Comparison of ENCODE assay signal across 23 cellular contexts in genomic region chr10:35006836-35007235, GRCh38.
DNase-seq lines count a peak whose midpoint lies in the region; FAIRE-seq and TF ChIP-seq lines count a peak whose summit lies in the region.
"Had no signal": no experiment of that assay in that cellular context is flagged by ENCODE, and none has a peak within 500 bp of the region (broad histone marks: within the 10 kb centered on the region; RNA-seq: fewer than 3 reads in every experiment).

No MANE protein-coding gene starts in this region.

- no peaks in the 10 kb centered on the region for H3K9me3 ChIP-seq in GM23248 (ENCODE audit: low read depth)
- H3K9me3 ChIP-seq in astrocyte (ENCODE audit: insufficient read depth, low read depth, low read length), result no peaks in the 10 kb centered on the region
- H3K9me3 ChIP-seq in fibroblast of lung (ENCODE audit: control insufficient read depth, insufficient read depth, low read depth, low read length), result no peaks in the 10 kb centered on the region
- H3K9me3 ChIP-seq in skeletal muscle satellite cell (replicated peaks; ENCODE audit: low read length), result no peaks in the 10 kb centered on the region
- H3K9me3 ChIP-seq: BE2C, esophagus squamous epithelium, heart left ventricle, neutrophil had no signal

- peaks cover 28% of the 10 kb centered on the region for H3F3A ChIP-seq in GM23248 (ENCODE audit: insufficient read depth)

- H3K4me3 ChIP-seq in GM23248, result no peak overlapping the region
- H3K4me3 ChIP-seq in astrocyte (ENCODE audit: insufficient read depth, low read depth, low read length), result no peak overlapping the region
- no peak overlapping the region for H3K4me3 ChIP-seq in fibroblast of lung (replicated peaks in 1 of 4; ENCODE audit: control extremely low read depth in 1 of 4, insufficient read depth in 1 of 4, low read depth in 3 of 4, low read length in 4 of 4)
- H3K4me3 ChIP-seq in skeletal muscle satellite cell (ENCODE audit: low read length), result no peak overlapping the region
- H3K4me3 ChIP-seq: esophagus squamous epithelium, heart left ventricle had no signal

- H3K4me1 Mint-ChIP-seq in astrocyte (ENCODE audit: low read depth, unreplicated experiment), result peaks cover 5% of the 10 kb centered on the region

- H3K9ac ChIP-seq in GM23248 (no peak overlapping the region), astrocyte (ENCODE audit: low read length) (no peak overlapping the region), fibroblast of lung (ENCODE audit: insufficient read depth, low read length) (no peak overlapping the region), skeletal muscle satellite cell (ENCODE audit: low read depth, low read length) (peak overlapping the region; percentile 39)

- DNase-seq in GM23248 (peak; percentile 60), astrocyte (ENCODE audit: low read depth) (peak; percentile 59), fibroblast of lung (ENCODE audit: low read depth in 2 of 2) (peak; percentile 64 to 78), DMS114 treated with DMSO at 0.1 percent for 48 hours (lab: John Stamatoyannopoulos, UW; ENCODE audit: unreplicated experiment) (no peak), nucleus accumbens (lab: John Stamatoyannopoulos, UW) (no peak), dermis blood vessel endothelial cell (no peak)
- DNase-seq: activated CD4-positive, alpha-beta T cell treated with anti-CD3 and anti-CD28 coated beads, Interleukin-2, amount 50 U/mL, for 48 hours; activated CD8-positive, alpha-beta memory T cell treated with anti-CD3 and anti-CD28 coated beads, Interleukin-2, amount 50 U/mL, for 4 hours; BE2C; COR-L47; DND-41; effector memory CD4-positive, alpha-beta T cell; esophagus squamous epithelium; heart left ventricle; left colon; mesendoderm; NCI-H1048; NCI-H187 treated with DMSO at 0.1 percent for 48 hours; NCI-H69 had no signal

- H3K9me3 Mint-ChIP-seq in astrocyte (ENCODE audit: unreplicated experiment), result no peaks in the 10 kb centered on the region
- H3K9me3 Mint-ChIP-seq: WTC11 had no signal

- no peaks in the 10 kb centered on the region for H3K9me2 ChIP-seq in GM23248 (ENCODE audit: insufficient read depth)

- H3K36me3 Mint-ChIP-seq in astrocyte (ENCODE audit: low read depth, unreplicated experiment), result peaks cover 7% of the 10 kb centered on the region

- H3K4me1 ChIP-seq in GM23248 (ENCODE audit: insufficient read depth) (peaks cover 34% of the 10 kb centered on the region), astrocyte (ENCODE audit: insufficient read depth, low read length) (peaks cover 5% of the 10 kb centered on the region), fibroblast of lung (ENCODE audit: control insufficient read depth, extremely low read depth, insufficient read depth, low read length) (peaks cover 2% of the 10 kb centered on the region), skeletal muscle satellite cell (ENCODE audit: control insufficient read depth, insufficient read depth, low read length) (peaks cover 27% of the 10 kb centered on the region)
- H3K4me1 ChIP-seq: BE2C, esophagus squamous epithelium, heart left ventricle had no signal

- H3K27ac ChIP-seq in GM23248, result peak overlapping the region; percentile 66
- H3K27ac ChIP-seq in astrocyte (ENCODE audit: low read depth, low read length), result peak overlapping the region; percentile 23
- peak overlapping the region; percentile 64 for H3K27ac ChIP-seq in fibroblast of lung (ENCODE audit: insufficient read depth, low read length)
- H3K27ac ChIP-seq: esophagus squamous epithelium, heart left ventricle had no signal

- WGBS in GM23248 (ENCODE audit: low coverage in 1 of 2, low lambda C conversion rate in 2 of 2, missing lambda C conversion rate in 2 of 2), 2 experiments, result 77% methylated on average over 4 of the region's 4 CpGs

- peak overlapping the region; percentile 9 for H3K4me2 ChIP-seq in GM23248 (ENCODE audit: unreplicated experiment)
- no peak overlapping the region for H3K4me2 ChIP-seq in astrocyte (ENCODE audit: low read length)
- H3K4me2 ChIP-seq in fibroblast of lung (ENCODE audit: extremely low read depth, insufficient read depth, low read length), result no peak overlapping the region
- H3K4me2 ChIP-seq in skeletal muscle satellite cell (ENCODE audit: low read length), result peak overlapping the region; percentile 27

- H3K79me2 ChIP-seq in GM23248 (ENCODE audit: insufficient read depth) (no peaks in the 10 kb centered on the region), astrocyte (ENCODE audit: insufficient read depth, low read length) (no peaks in the 10 kb centered on the region), fibroblast of lung (ENCODE audit: control insufficient read depth, insufficient read depth, low read length) (no peaks in the 10 kb centered on the region)

- no peak overlapping the region for H3K27ac Mint-ChIP-seq in astrocyte (ENCODE audit: unreplicated experiment)
- H3K27ac Mint-ChIP-seq: activated naive CD8-positive, alpha-beta T cell; WTC11 had no signal

- H3K27me3 Mint-ChIP-seq in astrocyte (ENCODE audit: low read depth, unreplicated experiment), result no peaks in the 10 kb centered on the region
- H3K27me3 Mint-ChIP-seq: activated naive CD8-positive, alpha-beta T cell had no signal

- H3K36me3 ChIP-seq in GM23248 (ENCODE audit: low read depth) (peaks cover 12% of the 10 kb centered on the region; the same call in 1 of the 2 replicates), astrocyte (ENCODE audit: insufficient read depth, low read length) (peaks cover 10% of the 10 kb centered on the region), fibroblast of lung (ENCODE audit: control insufficient read depth, insufficient read depth, low read length) (peaks cover 2% of the 10 kb centered on the region), skeletal muscle satellite cell (ENCODE audit: insufficient read depth, low read length) (peaks cover 16% of the 10 kb centered on the region)
- H3K36me3 ChIP-seq: BE2C had no signal

- H3K27me3 ChIP-seq in GM23248 (replicated peaks; ENCODE audit: insufficient read depth), result no peaks in the 10 kb centered on the region
- H3K27me3 ChIP-seq in astrocyte (ENCODE audit: insufficient read depth, low read length), result no peaks in the 10 kb centered on the region
- no peaks in the 10 kb centered on the region for H3K27me3 ChIP-seq in fibroblast of lung (ENCODE audit: control insufficient read depth, insufficient read depth, low read length)
- H3K27me3 ChIP-seq in skeletal muscle satellite cell (ENCODE audit: control insufficient read depth, insufficient read depth, low read length), result no peaks in the 10 kb centered on the region
- H3K27me3 ChIP-seq: BE2C, esophagus squamous epithelium, heart left ventricle, neutrophil had no signal

- no peak for FAIRE-seq in astrocyte (lab: Jason Lieb, UNC)

- H4K20me1 ChIP-seq in GM23248 (ENCODE audit: insufficient read depth) (no peaks in the 10 kb centered on the region), astrocyte (ENCODE audit: insufficient read depth, low read length) (no peaks in the 10 kb centered on the region), fibroblast of lung (ENCODE audit: control insufficient read depth, extremely low read depth, insufficient read depth, low read length) (no peaks in the 10 kb centered on the region)

- TF ChIP-seq CTCF in astrocyte (IDR thresholded peaks at IDR 0.05; ENCODE audit: insufficient read depth, low read depth, low read length), result no peak
- no peak for TF ChIP-seq CTCF in fibroblast of lung (conservative IDR thresholded peaks at IDR 0.05 in 1 of 2, IDR thresholded peaks at IDR 0.05 in 1 of 2; ENCODE audit: low read depth in 1 of 2, low read length in 2 of 2)

- H3K4me3 Mint-ChIP-seq in astrocyte (ENCODE audit: unreplicated experiment), result no peak overlapping the region
- H3K4me3 Mint-ChIP-seq: activated naive CD8-positive, alpha-beta T cell; WTC11 had no signal

- H2AFZ ChIP-seq in GM23248, result no peak overlapping the region
- no peak overlapping the region for H2AFZ ChIP-seq in astrocyte (ENCODE audit: low read depth, low read length)
- no peak overlapping the region for H2AFZ ChIP-seq in fibroblast of lung (ENCODE audit: low read length)

- in situ Hi-C loops in GM23248 (cut with MboI), result no loop called here

Comparison
In these comparisons a context has a peak if more than half of its experiments do, and no peak if none do; other contexts are left out.
1. DNase-seq: peak in GM23248 (single experiment), astrocyte (single experiment) and fibroblast of lung (2 of 2); none in DMS114 treated with DMSO at 0.1 percent for 48 hours (single experiment), nucleus accumbens (0 of 56) and dermis blood vessel endothelial cell (single experiment).
2. H3K4me2 ChIP-seq: peak in GM23248 (single experiment) and skeletal muscle satellite cell (single experiment); none in astrocyte (single experiment) and fibroblast of lung (single experiment).
3. Peak in every context shown above with its lines, with median percentiles within 50 percentile points of each other: H3K27ac ChIP-seq.